Comparison of ENCODE assay signal across 26 cellular contexts in the genomic region with DNA sequence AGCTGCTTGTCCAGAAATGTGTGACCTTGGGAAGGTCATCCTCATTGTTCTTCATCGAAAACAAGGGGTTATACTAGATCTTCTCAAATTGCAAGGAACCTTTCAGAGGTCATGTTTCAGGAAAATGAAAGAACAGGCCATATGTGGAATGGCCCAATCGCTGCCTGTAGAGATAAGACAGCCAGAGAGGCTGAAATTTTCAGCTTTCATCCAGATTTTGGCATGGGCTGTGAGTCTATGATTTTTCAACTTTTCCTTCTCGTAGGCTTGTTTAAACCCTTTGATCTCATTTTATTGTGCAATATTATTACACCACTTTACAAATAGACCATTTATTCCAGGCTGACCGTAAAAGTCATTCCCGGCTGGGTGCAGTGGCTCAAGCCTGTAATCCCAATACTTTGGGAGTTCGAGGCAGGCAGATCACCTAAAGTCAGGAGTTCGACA. TPM values are rescaled to one million over a fixed set of nuclear protein-coding genes. Genes with fewer than 3 reads are reported as not detected.
DNase-seq lines count a peak whose midpoint lies in the region; ATAC-seq, FAIRE-seq and TF ChIP-seq lines count a peak whose summit lies in the region.
"Had no signal": no experiment of that assay in that cellular context is flagged by ENCODE, and none has a peak within 500 bp of the region (broad histone marks: within the 10 kb centered on the region; RNA-seq: fewer than 3 reads in every experiment).

No MANE protein-coding gene starts in this region.

- TF ChIP-seq EP300 in A549 (IDR thresholded peaks at IDR 0.05) (no peak), gastroesophageal sphincter (IDR thresholded peaks at IDR 0.05) (no peak)

- H3K36me3 ChIP-seq in adipocyte (ENCODE audit: control insufficient read depth, insufficient read depth, low read length, severe bottlenecking) (no peaks in the 10 kb centered on the region), gastroesophageal sphincter (no peaks in the 10 kb centered on the region)
- H3K36me3 ChIP-seq: BLaER1 treated with 17β-estradiol and CSF1 and Interleukin-3, amounts not matched to agents 10 nM and 100 nM; gastrocnemius medialis; MG63; upper lobe of left lung had no signal

- H3K27me3 ChIP-seq in adipocyte (replicated peaks; ENCODE audit: control insufficient read depth, insufficient read depth, low read length) (no peaks in the 10 kb centered on the region), gastroesophageal sphincter (no peaks in the 10 kb centered on the region)
- H3K27me3 ChIP-seq: BLaER1 treated with 17β-estradiol and CSF1 and Interleukin-3, amounts not matched to agents 10 nM and 100 nM; gastrocnemius medialis; MG63; upper lobe of left lung had no signal

- ATAC-seq in A549 (no peak), gastroesophageal sphincter (peak; percentile 70)
- ATAC-seq: gastrocnemius medialis, HCT116, psoas muscle had no signal

- H3K4me1 Mint-ChIP-seq in nephron = no peaks in the 10 kb centered on the region
- H3K4me1 Mint-ChIP-seq: IgD-negative memory B cell had no signal

- H3K9me3 Mint-ChIP-seq in nephron = no peaks in the 10 kb centered on the region
- H3K9me3 Mint-ChIP-seq: activated T-helper 1 cell treated with anti-CD3 and anti-CD28 coated beads, Interleukin-12 subunit alpha, Interleukin-12 subunit beta, Interleukin-2, Interleukin-4 antibody, amounts not matched to agents 30 ng/mL and 10 ng/mL and 1 ng/mL, durations not matched to agents 14 hours and 24 hours and 36 hours; IgD-negative memory B cell had no signal

- CTCF ChIA-PET in A549 (lab: Yijun Ruan, JAX) = no interaction called here

- H3K9me3 ChIP-seq in A549 (no peaks in the 10 kb centered on the region), adipocyte (ENCODE audit: control insufficient read depth, low read length) (no peaks in the 10 kb centered on the region), gastroesophageal sphincter (no peaks in the 10 kb centered on the region)
- H3K9me3 ChIP-seq: BLaER1 treated with 17β-estradiol and CSF1 and Interleukin-3, amounts not matched to agents 10 nM and 100 nM; gastrocnemius medialis; MG63; psoas muscle; upper lobe of left lung had no signal

- no peak for TF ChIP-seq CTCF in A549 (IDR thresholded peaks at IDR 0.05)
- no peak for TF ChIP-seq CTCF in gastroesophageal sphincter (IDR thresholded peaks at IDR 0.05)
- no peak for TF ChIP-seq CTCF in nephron (IDR thresholded peaks at IDR 0.05; ENCODE audit: unreplicated experiment in 3 of 3)

- H3K27ac ChIP-seq in A549 = no peak overlapping the region
- no peak overlapping the region for H3K27ac ChIP-seq in gastroesophageal sphincter
- H3K27ac ChIP-seq: BLaER1 treated with 17β-estradiol and CSF1 and Interleukin-3, amounts not matched to agents 10 nM and 100 nM; gastrocnemius medialis; psoas muscle had no signal

- WGBS in A549 (ENCODE audit: missing lambda C conversion rate) = 64% methylated on average over 7 of the region's 7 CpGs
- 74 to 76% methylated on average over 6 of the region's 7 CpGs for WGBS in gastroesophageal sphincter (ENCODE audit: low coverage in 1 of 2), 2 donors

- H3K9ac ChIP-seq in adipocyte (ENCODE audit: low read length) = peak overlapping the region; percentile 21
- H3K9ac ChIP-seq: BLaER1 treated with 17β-estradiol and CSF1 and Interleukin-3, amounts not matched to agents 10 nM and 100 nM had no signal

- H3K4me1 ChIP-seq in A549 (peaks cover 4% of the 10 kb centered on the region; the same call in 1 of the 3 replicates), adipocyte (ENCODE audit: control insufficient read depth, insufficient read depth, low read length) (peaks cover 9% of the 10 kb centered on the region), gastroesophageal sphincter (no peaks in the 10 kb centered on the region)
- H3K4me1 ChIP-seq: BLaER1 treated with 17β-estradiol and CSF1 and Interleukin-3, amounts not matched to agents 10 nM and 100 nM; gastrocnemius medialis; psoas muscle had no signal

- H3K27ac Mint-ChIP-seq in nephron = peak overlapping the region; percentile 17 to 78 (median 41)
- H3K27ac Mint-ChIP-seq: activated naive CD8-positive, alpha-beta T cell; activated T-helper 1 cell treated with anti-CD3 and anti-CD28 coated beads, Interleukin-12 subunit alpha, Interleukin-12 subunit beta, Interleukin-2, Interleukin-4 antibody, amounts not matched to agents 30 ng/mL and 10 ng/mL and 1 ng/mL, durations not matched to agents 14 hours and 24 hours and 36 hours; IgD-negative memory B cell; nephron progenitor cell had no signal

- TF ChIP-seq RAD21 in A549 (conservative IDR thresholded peaks at IDR 0.05 in 1 of 2, IDR thresholded peaks at IDR 0.05 in 1 of 2) = no peak

- H3K36me3 Mint-ChIP-seq in nephron (ENCODE audit: low read depth) = no peaks in the 10 kb centered on the region
- H3K36me3 Mint-ChIP-seq: activated naive CD8-positive, alpha-beta T cell; IgD-negative memory B cell had no signal

- DNase-seq in A549 (ENCODE audit: low read depth in 1 of 2, low spot score in 1 of 2) = no peak
- DNase-seq in adipocyte (ENCODE audit: low read depth) = peak; percentile 42
- no peak for DNase-seq in stimulated activated naive CD4-positive, alpha-beta T cell (lab: John Stamatoyannopoulos, UW)
- no peak for DNase-seq in nucleus accumbens (lab: John Stamatoyannopoulos, UW)
- no peak for DNase-seq in activated effector memory CD4-positive, alpha-beta T cell treated with Interleukin-2 at 50 U/mL for 16 hours
- DNase-seq in frontal cortex (ENCODE audit: low spot score in 2 of 2) = no peak
- DNase-seq: activated CD4-positive, alpha-beta T cell treated with anti-CD3 and anti-CD28 coated beads for 4 hours; gastrocnemius medialis; MG63; NCI-H1436; NCI-H510A treated with DMSO at 0.1 percent for 48 hours; nephron progenitor cell; psoas muscle; RPMI8226; stimulated activated CD4-positive, alpha-beta T cell treated with anti-CD3 and anti-CD28 coated beads, Interleukin-12 subunit alpha, Interleukin-12 subunit beta, amount 100 ng/mL, for 4 hours; upper lobe of left lung had no signal

- H3K4me3 ChIP-seq in A549 = no peak overlapping the region
- H3K4me3 ChIP-seq in adipocyte (ENCODE audit: low read length) = no peak overlapping the region
- H3K4me3 ChIP-seq in gastroesophageal sphincter = no peak overlapping the region
- H3K4me3 ChIP-seq: BLaER1 treated with 17β-estradiol and CSF1 and Interleukin-3, amounts not matched to agents 10 nM and 100 nM; gastrocnemius medialis; MG63; psoas muscle; upper lobe of left lung had no signal

- FAIRE-seq in A549 (lab: Jason Lieb, UNC) (no peak), frontal cortex (lab: Jason Lieb, UNC) (no peak)
- FAIRE-seq: D721Med, GM18507, kidney had no signal

- POLR2A ChIA-PET in A549 (lab: Yijun Ruan, JAX) = no interaction called here

- H3K4me3 Mint-ChIP-seq in nephron = no peak overlapping the region
- H3K4me3 Mint-ChIP-seq: activated naive CD8-positive, alpha-beta T cell; activated T-helper 1 cell treated with anti-CD3 and anti-CD28 coated beads, Interleukin-12 subunit alpha, Interleukin-12 subunit beta, Interleukin-2, Interleukin-4 antibody, amounts not matched to agents 30 ng/mL and 10 ng/mL and 1 ng/mL, durations not matched to agents 14 hours and 24 hours and 36 hours; IgD-negative memory B cell; nephron progenitor cell had no signal

- H3K4me2 ChIP-seq in A549 = no peak overlapping the region
- H3K4me2 ChIP-seq: BLaER1 treated with 17β-estradiol and CSF1 and Interleukin-3, amounts not matched to agents 10 nM and 100 nM had no signal

- no peaks in the 10 kb centered on the region for H3K27me3 Mint-ChIP-seq in nephron (ENCODE audit: low read depth)
- H3K27me3 Mint-ChIP-seq: activated naive CD8-positive, alpha-beta T cell; IgD-negative memory B cell had no signal

- no peak for TF ChIP-seq POLR2A in A549 (IDR thresholded peaks at IDR 0.05; ENCODE audit: low read length)
- no peak for TF ChIP-seq POLR2A in gastroesophageal sphincter (IDR thresholded peaks at IDR 0.05)

TF ChIP-seq in A549, 52 proteins besides CTCF, POLR2A, EP300 and RAD21:
- peak; percentile 34 to 61; a peak in 2 of 4 replicates for TF ChIP-seq CEBPB (IDR thresholded peaks at IDR 0.05)
- TF ChIP-seq GATA3 (IDR thresholded peaks at IDR 0.05; ENCODE audit: borderline replicate concordance) = no peak

RNA-seq across cellular contexts. Expression of a gene that starts 17.1 kb away (rescaled TPM):
- polyA plus RNA-seq in A549 (2011; rRNA removed) (24.8 and 42.3 TPM in 2 replicates), A549 (2017; fragmentation: RNase III; extraction: RNeasy Plus Mini Kit Qiagen cat#74134 plus additional on column Dnase treatment) (29.5 to 31.9 TPM (median 30.6 TPM) in 3 replicates)
- 42.4 and 49.7 TPM in 2 replicates for polyA plus RNA-seq in A549 (2012; cell fraction: cytosol; rRNA removed)
- polyA plus RNA-seq in A549 (2012; cell fraction: nucleus; rRNA removed) = 117 and 160 TPM in 2 replicates
- 110 and 112 TPM in 2 replicates for polyA minus RNA-seq in A549 (2011; rRNA and poly(A)+ RNA removed)
- total RNA-seq in gastroesophageal sphincter (10 to 100 TPM; 40.9 to 93.4 (median 50.1) TPM), frontal cortex (79.1 TPM)
